Comparison of ENCODE assay signal across 26 cellular contexts in the genomic region with DNA sequence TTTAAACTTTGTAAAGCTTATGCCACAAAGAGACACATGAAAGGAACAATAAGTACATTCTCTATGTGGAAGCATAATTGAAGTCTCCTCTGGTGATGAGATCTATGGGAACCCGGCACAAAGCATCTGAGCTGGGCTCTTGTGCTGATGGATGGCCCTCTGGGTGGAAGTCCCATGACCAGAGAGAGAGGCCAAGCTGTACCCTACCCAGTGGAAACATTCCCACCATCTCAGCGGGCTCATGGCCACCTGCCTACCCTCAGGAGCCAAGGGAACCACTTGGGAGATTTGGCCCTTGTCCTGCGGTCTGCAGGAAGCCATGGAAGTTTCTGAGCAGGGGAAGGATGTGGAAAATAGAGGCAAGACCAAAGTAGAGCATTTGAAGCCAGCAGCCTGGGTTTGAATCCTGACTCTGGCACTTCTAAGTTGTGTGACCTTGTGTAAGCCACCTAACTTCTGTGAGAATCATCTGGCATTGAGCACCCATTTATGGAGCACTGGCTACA.
"Had no signal": no experiment of that assay in that cellular context is flagged by ENCODE, and none has a peak within 500 bp of the region (broad histone marks: within the 10 kb centered on the region; RNA-seq: fewer than 3 reads in every experiment).

No MANE protein-coding gene starts in this region.

- H3K27me3 Mint-ChIP-seq: stimulated activated naive CD8-positive, alpha-beta T cell treated with anti-CD3 and anti-CD28 coated beads, Interleukin-15, Interleukin-2, amounts not matched to agents 100 ng/mL and 50 ng/mL, for 24 hours had no signal

- H3K27me3 ChIP-seq: neural progenitor cell, pancreas, right lobe of liver, sigmoid colon, stomach, thyroid gland, tibial nerve, upper lobe of left lung, uterus had no signal

- H3K4me2 ChIP-seq: neural progenitor cell had no signal

- H3K36me3 ChIP-seq: pancreas, right lobe of liver, sigmoid colon, thoracic aorta, thyroid gland, upper lobe of left lung, uterus had no signal

- H3K36me3 Mint-ChIP-seq: natural killer cell; stimulated activated effector memory CD8-positive, alpha-beta T cell treated with anti-CD3 and anti-CD28 coated beads, Interleukin-12 subunit alpha, Interleukin-12 subunit beta, amount 100 ng/mL, for 72 hours had no signal

- H3K27ac Mint-ChIP-seq: naive thymus-derived CD4-positive, alpha-beta T cell; natural killer cell; nephron; neural progenitor cell; stimulated activated effector memory CD8-positive, alpha-beta T cell treated with anti-CD3 and anti-CD28 coated beads, Interleukin-12 subunit alpha, Interleukin-12 subunit beta, amount 100 ng/mL, for 72 hours; stimulated activated naive B cell treated with anti-CD40 and anti-IgM and Interleukin-4, amounts not matched to agents 10 μg/mL and 1 μg/mL and 100 μg/mL, for 72 hours; stimulated activated naive CD8-positive, alpha-beta T cell treated with anti-CD3 and anti-CD28 coated beads, Interleukin-15, Interleukin-2, amounts not matched to agents 100 ng/mL and 50 ng/mL, for 24 hours had no signal

- DNase-seq: naive thymus-derived CD4-positive, alpha-beta T cell; natural killer cell; occipital lobe; pancreas; psoas muscle; right cardiac atrium; right lobe of liver; sigmoid colon; small intestine; stimulated activated CD4-positive, alpha-beta T cell treated with anti-CD3 and anti-CD28 coated beads, Interleukin-15, amount 100 ng/mL, for 24 hours; stimulated activated CD4-positive, alpha-beta T cell treated with anti-CD3 and anti-CD28 coated beads, Interleukin-2, amount 100 ng/mL, for 24 hours; stimulated activated CD4-positive, alpha-beta T cell treated with anti-CD3 and anti-CD28 coated beads, Interleukin-2, amount 100 ng/mL, for 48 hours; stimulated activated CD4-positive, alpha-beta T cell treated with anti-CD3 and anti-CD28 coated beads, Interleukin-4, amount 100 ng/mL, for 24 hours; stimulated activated naive B cell treated with anti-CD40 and anti-IgM and Interleukin-4, amounts not matched to agents 10 μg/mL and 1 μg/mL and 100 μg/mL, for 72 hours; stimulated activated naive CD4-positive, alpha-beta T cell treated with Interleukin-2 at 50 U/mL for 16 hours; stomach; thyroid gland; trophoblast cell; upper lobe of left lung; uterus had no signal

- H2AFZ ChIP-seq: neural progenitor cell had no signal

- H3K4me1 ChIP-seq: pancreas, psoas muscle, right lobe of liver, sigmoid colon, stomach, uterus had no signal

- H3K27ac ChIP-seq: neural progenitor cell, pancreas, psoas muscle, right lobe of liver, sigmoid colon, thoracic aorta, thyroid gland, tibial nerve, upper lobe of left lung, uterus had no signal

- H3K4me3 ChIP-seq: neural progenitor cell, pancreas, psoas muscle, right lobe of liver, sigmoid colon, stomach, thoracic aorta, thyroid gland, tibial nerve, upper lobe of left lung, uterus had no signal

- H3K9me3 ChIP-seq: pancreas, psoas muscle, right lobe of liver, sigmoid colon, stomach, thoracic aorta, thyroid gland, tibial nerve, upper lobe of left lung, uterus had no signal

- H3K4me1 Mint-ChIP-seq: natural killer cell; nephron; neural progenitor cell; stimulated activated effector memory CD8-positive, alpha-beta T cell treated with anti-CD3 and anti-CD28 coated beads, Interleukin-12 subunit alpha, Interleukin-12 subunit beta, amount 100 ng/mL, for 72 hours; stimulated activated naive B cell treated with anti-CD40 and anti-IgM and Interleukin-4, amounts not matched to agents 10 μg/mL and 1 μg/mL and 100 μg/mL, for 72 hours had no signal

- H3K4me3 Mint-ChIP-seq: naive thymus-derived CD4-positive, alpha-beta T cell; natural killer cell; nephron; neural progenitor cell; stimulated activated effector memory CD8-positive, alpha-beta T cell treated with anti-CD3 and anti-CD28 coated beads, Interleukin-12 subunit alpha, Interleukin-12 subunit beta, amount 100 ng/mL, for 72 hours; stimulated activated naive B cell treated with anti-CD40 and anti-IgM and Interleukin-4, amounts not matched to agents 10 μg/mL and 1 μg/mL and 100 μg/mL, for 72 hours; stimulated activated naive CD8-positive, alpha-beta T cell treated with anti-CD3 and anti-CD28 coated beads, Interleukin-15, Interleukin-2, amounts not matched to agents 100 ng/mL and 50 ng/mL, for 24 hours had no signal

- H3K9me3 Mint-ChIP-seq: natural killer cell; neural progenitor cell; stimulated activated naive CD8-positive, alpha-beta T cell treated with anti-CD3 and anti-CD28 coated beads, Interleukin-15, Interleukin-2, amounts not matched to agents 100 ng/mL and 50 ng/mL, for 24 hours had no signal

- H3K9ac ChIP-seq: neural progenitor cell had no signal
